Comparison of ENCODE assay signal across 8 cellular contexts in genomic region chr11:126267650-126268049, GRCh38. TPM values are rescaled to one million over a fixed set of nuclear protein-coding genes. Genes with fewer than 3 reads are reported as not detected.
DNase-seq lines count a peak whose midpoint lies in the region; ATAC-seq and TF ChIP-seq lines count a peak whose summit lies in the region.

No MANE protein-coding gene starts in this region.

- no peaks in the 10 kb centered on the region for H3K27me3 ChIP-seq in CD4-positive, alpha-beta T cell (ENCODE audit: control insufficient read depth, insufficient read depth, low read length)
- H3K27me3 ChIP-seq in OCI-LY1 (ENCODE audit: insufficient read depth, low read length) = no peaks in the 10 kb centered on the region
- H3K27me3 ChIP-seq in endodermal cell (ENCODE audit: control insufficient read depth, insufficient read depth, low read length, poor library complexity, severe bottlenecking) = no peaks in the 10 kb centered on the region
- no peaks in the 10 kb centered on the region for H3K27me3 ChIP-seq in neuronal stem cell (ENCODE audit: control insufficient read depth in 3 of 3, insufficient read depth in 3 of 3, low read depth in 1 of 3, low read length in 3 of 3)

- no peak overlapping the region for H2AFZ ChIP-seq in OCI-LY1 (ENCODE audit: low read length)
- H2AFZ ChIP-seq in neuronal stem cell (ENCODE audit: low read length) = no peak overlapping the region

- H3K79me1 ChIP-seq in neuronal stem cell (ENCODE audit: low read depth, low read length) = no peaks in the 10 kb centered on the region

- H2BK15ac ChIP-seq in neuronal stem cell (ENCODE audit: low read length) = no peak overlapping the region

- H3K4me1 ChIP-seq in OCI-LY1 (ENCODE audit: insufficient read depth, low read length, severe bottlenecking) (peaks cover 18% of the 10 kb centered on the region), endodermal cell (ENCODE audit: control insufficient read depth, insufficient read depth, low read length) (no peaks in the 10 kb centered on the region), neuronal stem cell (ENCODE audit: control insufficient read depth in 2 of 2, insufficient read depth in 1 of 2, low read depth in 1 of 2, low read length in 2 of 2) (peaks cover 8 to 15% of the 10 kb centered on the region in 2 donors)

- H4K91ac ChIP-seq in neuronal stem cell (ENCODE audit: low read depth, low read length, poor library complexity) = no peak overlapping the region

- no peak for DNase-seq in CD4-positive, alpha-beta T cell
- DNase-seq in endodermal cell = no peak
- DNase-seq in neuronal stem cell (ENCODE audit: low spot score) = no peak
- no peak for DNase-seq in KG1 (lab: John Stamatoyannopoulos, UW)

- no peaks in the 10 kb centered on the region for H4K20me1 ChIP-seq in OCI-LY1 (ENCODE audit: insufficient read depth, low read length)

- H3K27me3 Mint-ChIP-seq in CD4-positive, alpha-beta T cell = no peaks in the 10 kb centered on the region
- H3K27me3 Mint-ChIP-seq in endodermal cell (ENCODE audit: insufficient read depth) = peaks cover 3% of the 10 kb centered on the region

- CTCF ChIA-PET in CD4-positive, alpha-beta T cell (lab: Charles Lee) = no interaction called here

- no peak overlapping the region for H3K23ac ChIP-seq in neuronal stem cell (ENCODE audit: low read depth, low read length, poor library complexity)

- WGBS in endodermal cell (ENCODE audit: insufficient coverage in 1 of 2, insufficient read length in 1 of 2), 2 experiments = 88 to 92% methylated on average over 5 to 6 of the region's 6 CpGs
- WGBS in neuronal stem cell (ENCODE audit: extremely low coverage in 2 of 2, insufficient read length in 2 of 2, insufficient replicate concordance in 1 of 2), 2 donors = no CpG with 5 or more reads among the region's 6 CpGs

- no peaks in the 10 kb centered on the region for H3F3A ChIP-seq in OCI-LY1 (ENCODE audit: insufficient read depth, low read length)

- no peaks in the 10 kb centered on the region for H3K9me2 ChIP-seq in OCI-LY1 (ENCODE audit: low read depth, low read length)

- H3K4me2 ChIP-seq in OCI-LY1 (ENCODE audit: low read length) (peak overlapping the region; percentile 78), neuronal stem cell (ENCODE audit: insufficient read depth, low read length, poor library complexity, severe bottlenecking) (peak overlapping the region; percentile 56)

- no peak for TF ChIP-seq CTCF in CD4-positive, alpha-beta T cell (IDR thresholded peaks at IDR 0.05)
- TF ChIP-seq CTCF in OCI-LY1 (IDR thresholded peaks at IDR 0.05; ENCODE audit: low read length) (no peak), endodermal cell (conservative IDR thresholded peaks at IDR 0.05) (no peak)

- peak overlapping the region; percentile 56 for H3K27ac ChIP-seq in CD4-positive, alpha-beta T cell (ENCODE audit: low read depth, low read length)
- no peak overlapping the region for H3K27ac ChIP-seq in OCI-LY1 (ENCODE audit: low read depth, low read length, poor library complexity, severe bottlenecking)
- H3K27ac ChIP-seq in endodermal cell (ENCODE audit: low read depth, low read length) = no peak overlapping the region
- no peak overlapping the region for H3K27ac ChIP-seq in neuronal stem cell (replicated peaks; ENCODE audit: low read length)

- intact Hi-C loops in CD4-positive, alpha-beta T cell (cut with DNase I, micrococcal nuclease) = loop anchor here (1.0 to 5.0 kb wide), 8 partner anchors 15 to 695 kb away; partner anchors contain the start of genes DCPS (in 2 of the 2), DDX25 (in 1 of the 2), FAM118B (in 1 of the 2) and HYLS1 (in 1 of the 2)

- H3K4me3 Mint-ChIP-seq in CD4-positive, alpha-beta T cell = peak overlapping the region; percentile 100
- H3K4me3 Mint-ChIP-seq in endodermal cell = peak overlapping the region; percentile 95

- H3K9me3 Mint-ChIP-seq in CD4-positive, alpha-beta T cell = no peaks in the 10 kb centered on the region
- H3K9me3 Mint-ChIP-seq in endodermal cell = no peaks in the 10 kb centered on the region

- no peak overlapping the region for H3K18ac ChIP-seq in neuronal stem cell (ENCODE audit: low read length)

- H3K4me1 Mint-ChIP-seq in CD4-positive, alpha-beta T cell (ENCODE audit: low read depth) = peaks cover 38% of the 10 kb centered on the region
- peaks cover 12% of the 10 kb centered on the region for H3K4me1 Mint-ChIP-seq in endodermal cell

- no peak overlapping the region for H3K4ac ChIP-seq in neuronal stem cell (ENCODE audit: low read length)

- peak overlapping the region; percentile 95 for H3K4me3 ChIP-seq in OCI-LY1 (ENCODE audit: low read depth, low read length, poor library complexity, severe bottlenecking)
- H3K4me3 ChIP-seq in endodermal cell (ENCODE audit: low read length) = peak overlapping the region; percentile 98
- peak overlapping the region; percentile 89 to 97 for H3K4me3 ChIP-seq in neuronal stem cell (ENCODE audit: low read length in 2 of 2)

- H4K8ac ChIP-seq in neuronal stem cell (ENCODE audit: low read depth, low read length) = no peak overlapping the region

- no peak for ATAC-seq in CD4-positive, alpha-beta T cell (ENCODE audit: poor library complexity)
- ATAC-seq in HG03565 (IDR thresholded peaks at IDR 0.05; ENCODE audit: unreplicated experiment) = no peak
- no peak for ATAC-seq in HG02642 (IDR thresholded peaks at IDR 0.05; ENCODE audit: poor library complexity, unreplicated experiment)
- no peak for ATAC-seq in HG03378 (IDR thresholded peaks at IDR 0.05; ENCODE audit: unreplicated experiment)

- H2BK12ac ChIP-seq in neuronal stem cell (ENCODE audit: low read length) = no peak overlapping the region

- H3K36me3 ChIP-seq in OCI-LY1 (ENCODE audit: insufficient read depth, low read length) (peaks cover 51% of the 10 kb centered on the region), endodermal cell (ENCODE audit: control insufficient read depth, insufficient read depth, low read length) (peaks cover 51% of the 10 kb centered on the region), neuronal stem cell (replicated peaks in 1 of 2; ENCODE audit: control insufficient read depth in 2 of 2, insufficient read depth in 2 of 2, low read length in 2 of 2) (peaks cover 48 to 67% of the 10 kb centered on the region in 2 donors)

- peaks cover 13% of the 10 kb centered on the region for H3K79me2 ChIP-seq in OCI-LY1 (ENCODE audit: insufficient read depth, low read length)

- H3K9ac ChIP-seq in OCI-LY1 (ENCODE audit: low read length) (peak overlapping the region; percentile 86), endodermal cell (ENCODE audit: extremely low read depth, low read length, poor library complexity, severe bottlenecking) (peak overlapping the region; percentile 90), neuronal stem cell (ENCODE audit: low read depth, low read length, poor library complexity) (no peak overlapping the region)

- H3K9me3 ChIP-seq in CD4-positive, alpha-beta T cell (ENCODE audit: control insufficient read depth, low read length) = no peaks in the 10 kb centered on the region
- H3K9me3 ChIP-seq in OCI-LY1 (ENCODE audit: low read length) (no peaks in the 10 kb centered on the region), endodermal cell (ENCODE audit: control insufficient read depth, low read length) (no peaks in the 10 kb centered on the region), neuronal stem cell (replicated peaks in 1 of 2; ENCODE audit: control insufficient read depth in 2 of 2, insufficient read depth in 1 of 2, low read depth in 1 of 2, low read length in 2 of 2) (no peaks in the 10 kb centered on the region)

- H2AK5ac ChIP-seq in neuronal stem cell (ENCODE audit: low read depth, low read length) = no peak overlapping the region

- H2BK5ac ChIP-seq in neuronal stem cell (ENCODE audit: low read length) = no peak overlapping the region

- peak overlapping the region; percentile 96 for H3K27ac Mint-ChIP-seq in CD4-positive, alpha-beta T cell
- H3K27ac Mint-ChIP-seq in endodermal cell = peak overlapping the region; percentile 99

- peaks cover 81% of the 10 kb centered on the region for H3K36me3 Mint-ChIP-seq in CD4-positive, alpha-beta T cell (ENCODE audit: low read depth)
- H3K36me3 Mint-ChIP-seq in endodermal cell (ENCODE audit: low read depth) = peaks cover 58% of the 10 kb centered on the region

- POLR2A ChIA-PET in CD4-positive, alpha-beta T cell (lab: Charles Lee) = interaction anchor here (1.5 to 3.2 kb wide), 9 partner anchors 9 to 676 kb away, joined by 3 to 77 read pairs (median 7); partner anchors contain the start of genes DCPS, FAM118B, HYLS1 and PUS3

- no peak overlapping the region for H2BK120ac ChIP-seq in neuronal stem cell (ENCODE audit: low read depth, low read length)

- H3K14ac ChIP-seq in neuronal stem cell (ENCODE audit: low read length) = no peak overlapping the region

RNA-seq across cellular contexts. Expression of gene SRPRA, which starts 1.0 kb away (rescaled TPM):
- 100 to 1,000 TPM; 198 to 206 TPM for total RNA-seq in CD4-positive, alpha-beta T cell
- 10 to 100 TPM; 68.4 to 79.2 TPM for total RNA-seq in endodermal cell
- polyA plus RNA-seq in endodermal cell (2013, experiment 1 of 2) = 66.9 TPM
- 59.0 TPM for polyA plus RNA-seq in endodermal cell (2013, experiment 2 of 2)
- polyA plus RNA-seq in neuronal stem cell (2013, experiment 1 of 2) = 34.6 TPM
- polyA plus RNA-seq in neuronal stem cell (2013, experiment 2 of 2) = 34.7 TPM

RNA-seq across cellular contexts. Expression of gene FOXRED1, which starts 1.3 kb away (rescaled TPM):
- 10 to 100 TPM; 25.3 to 29.0 TPM for total RNA-seq in CD4-positive, alpha-beta T cell
- 10 to 100 TPM; 50.7 to 55.8 TPM for total RNA-seq in endodermal cell
- polyA plus RNA-seq in endodermal cell (2013, experiment 1 of 2) = 42.8 TPM
- polyA plus RNA-seq in endodermal cell (2013, experiment 2 of 2) = 32.7 TPM
- polyA plus RNA-seq in neuronal stem cell (2013, experiment 1 of 2) = 23.1 TPM
- 23.5 TPM for polyA plus RNA-seq in neuronal stem cell (2013, experiment 2 of 2)

RNA-seq across cellular contexts. Expression of gene TIRAP, which starts 15.2 kb away (rescaled TPM):
- 1 to 10 TPM; 7.7 to 7.9 TPM for total RNA-seq in CD4-positive, alpha-beta T cell
- total RNA-seq in endodermal cell = 10 to 100 TPM in 1 of 2 donors, 1 to 10 TPM in 1; 9.2 to 11.4 TPM
- 5.8 TPM for polyA plus RNA-seq in endodermal cell (2013, experiment 1 of 2)
- polyA plus RNA-seq in endodermal cell (2013, experiment 2 of 2) = 5.9 TPM
- polyA plus RNA-seq in neuronal stem cell (2013, experiment 1 of 2) = 4.2 TPM
- 4.2 TPM for polyA plus RNA-seq in neuronal stem cell (2013, experiment 2 of 2)

RNA-seq across cellular contexts. Expression of gene DCPS, which starts 36.2 kb away (rescaled TPM):
- total RNA-seq in CD4-positive, alpha-beta T cell = 1 to 10 TPM; 6.2 to 6.3 TPM
- total RNA-seq in endodermal cell = 10 to 100 TPM; 19.0 to 22.6 TPM
- 20.5 TPM for polyA plus RNA-seq in endodermal cell (2013, experiment 1 of 2)
- polyA plus RNA-seq in endodermal cell (2013, experiment 2 of 2) = 19.2 TPM
- 21.3 TPM for polyA plus RNA-seq in neuronal stem cell (2013, experiment 1 of 2)
- polyA plus RNA-seq in neuronal stem cell (2013, experiment 2 of 2) = 21.8 TPM

RNA-seq across cellular contexts. Expression of gene FAM118B, which starts 56.1 kb away (rescaled TPM):
- 1 to 10 TPM; 1.0 to 1.8 TPM for total RNA-seq in CD4-positive, alpha-beta T cell
- 10 to 100 TPM; 40.1 to 40.8 TPM for total RNA-seq in endodermal cell
- 28.2 TPM for polyA plus RNA-seq in endodermal cell (2013, experiment 1 of 2)
- polyA plus RNA-seq in endodermal cell (2013, experiment 2 of 2) = 33.3 TPM
- 22.4 TPM for polyA plus RNA-seq in neuronal stem cell (2013, experiment 1 of 2)
- polyA plus RNA-seq in neuronal stem cell (2013, experiment 2 of 2) = 22.5 TPM
